1 cellular context compared by ENCODE assay signal in the genomic region with DNA sequence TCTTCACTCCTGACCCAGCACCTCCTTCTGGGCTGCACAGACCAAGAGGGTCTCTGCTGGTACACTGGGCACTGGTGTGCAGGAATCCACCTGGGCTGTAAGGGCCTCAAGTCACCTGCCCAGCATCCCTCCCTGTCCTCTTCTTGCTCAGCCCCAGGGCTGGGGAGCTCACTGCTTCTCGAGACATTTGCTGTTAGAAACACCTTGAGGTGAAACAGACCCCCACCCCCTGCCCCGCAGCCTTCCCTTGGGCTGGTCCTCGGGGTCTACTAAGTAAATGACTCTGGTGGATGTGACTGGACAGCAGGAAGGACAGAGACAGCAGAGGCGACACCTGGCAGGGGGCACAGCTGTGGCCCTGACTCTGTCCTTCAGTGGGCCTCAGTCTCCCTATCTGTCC.
TF ChIP-seq lines count a peak whose summit lies in the region.

No MANE protein-coding gene starts in this region.

TF ChIP-seq in IMR-90, 13 proteins besides CTCF, POLR2A, EP300 and RAD21:
- TF ChIP-seq NFE2L2 (IDR thresholded peaks at IDR 0.05; ENCODE audit: low read depth, low read length) (no peak), FOS (IDR thresholded peaks at IDR 0.05; ENCODE audit: low read depth, low read length) (no peak)
